Comparison of ENCODE assay signal across 36 cellular contexts in the genomic region with DNA sequence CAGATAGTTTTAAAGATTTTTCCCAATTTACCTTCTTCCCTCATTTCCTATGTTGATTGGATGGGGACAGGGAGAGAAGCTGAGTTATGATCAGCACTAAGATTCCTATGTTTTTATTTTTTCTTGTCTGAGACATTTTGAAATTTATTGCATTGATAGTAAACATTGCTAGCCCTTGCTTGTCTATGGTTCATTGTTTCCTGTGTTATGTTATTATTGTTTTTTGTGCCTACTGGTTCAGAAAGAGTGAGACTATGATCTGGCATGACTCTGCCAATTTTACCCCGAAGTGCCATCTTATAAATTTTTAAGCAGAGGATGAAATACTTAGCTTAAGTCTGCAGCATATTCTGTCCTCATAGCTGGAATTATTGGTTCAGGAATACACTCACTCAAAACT.
"Had no signal": no experiment of that assay in that cellular context is flagged by ENCODE, and none has a peak within 500 bp of the region (broad histone marks: within the 10 kb centered on the region; RNA-seq: fewer than 3 reads in every experiment).

No MANE protein-coding gene starts in this region.

- H3K27ac Mint-ChIP-seq: activated CD4-positive, alpha-beta memory T cell treated with anti-CD3 and anti-CD28 coated beads, Interleukin-2, amount 10 ng/mL, durations not matched to agents 7 days and 5 days; activated CD4-positive, alpha-beta T cell treated with anti-CD3 and anti-CD28 coated beads for 36 hours; activated CD4-positive, alpha-beta T cell treated with anti-CD3 and anti-CD28 coated beads, Interleukin-2, amount 10 ng/mL, durations not matched to agents 24 days and 14 days; activated naive CD4-positive, alpha-beta T cell treated with anti-CD3 and anti-CD28 coated beads for 36 hours; activated naive CD4-positive, alpha-beta T cell treated with anti-CD3 and anti-CD28 coated beads, Interleukin-2, amount 50 U/mL, for 24 hours; activated naive CD8-positive, alpha-beta T cell treated with anti-CD3 and anti-CD28 coated beads for 36 hours; activated naive CD8-positive, alpha-beta T cell treated with anti-CD3 and anti-CD28 coated beads, Interleukin-2, amount 50 U/mL, for 24 hours; activated T-cell treated with anti-CD3 and anti-CD28 coated beads, Interleukin-2, amount 50 U/mL, for 24 hours; activated T-cell treated with anti-CD3 and anti-CD28 coated beads, Interleukin-2, amount 50 U/mL, for 72 hours; activated T-helper 17 cell treated with anti-CD3 and anti-CD28 coated beads, Interleukin-2, amount 50 U/mL, for 72 hours; T-helper 17 cell; T-helper 2 cell treated with Interferon-gamma antibody and Interleukin-4, amounts not matched to agents 5 μg/mL and 100 μg/mL, for 36 hours had no signal

- H3K27ac ChIP-seq: adrenal gland, body of pancreas, cardiac muscle cell, colonic mucosa, esophagus muscularis mucosa, foreskin keratinocyte, gastrocnemius medialis, heart left ventricle had no signal

- H3K36me3 ChIP-seq: adrenal gland, cardiac muscle cell, colonic mucosa, esophagus muscularis mucosa, gastrocnemius medialis, heart left ventricle had no signal

- H3K4me1 ChIP-seq: adrenal gland, body of pancreas, colonic mucosa, esophagus muscularis mucosa, gastrocnemius medialis, heart left ventricle had no signal

- H3K9me3 ChIP-seq: adrenal gland, body of pancreas, colonic mucosa, esophagus muscularis mucosa, gastrocnemius medialis had no signal

- H3K4me3 Mint-ChIP-seq: activated CD4-positive, alpha-beta memory T cell treated with anti-CD3 and anti-CD28 coated beads, Interleukin-2, amount 10 ng/mL, durations not matched to agents 7 days and 5 days; activated CD4-positive, alpha-beta T cell treated with anti-CD3 and anti-CD28 coated beads for 36 hours; activated CD4-positive, alpha-beta T cell treated with anti-CD3 and anti-CD28 coated beads, Interleukin-2, amount 10 ng/mL, durations not matched to agents 24 days and 14 days; activated naive CD4-positive, alpha-beta T cell treated with anti-CD3 and anti-CD28 coated beads for 36 hours; activated naive CD4-positive, alpha-beta T cell treated with anti-CD3 and anti-CD28 coated beads, Interleukin-2, amount 50 U/mL, for 24 hours; activated naive CD8-positive, alpha-beta T cell treated with anti-CD3 and anti-CD28 coated beads for 36 hours; activated naive CD8-positive, alpha-beta T cell treated with anti-CD3 and anti-CD28 coated beads, Interleukin-2, amount 50 U/mL, for 24 hours; activated T-cell treated with anti-CD3 and anti-CD28 coated beads, Interleukin-2, amount 50 U/mL, for 24 hours; activated T-cell treated with anti-CD3 and anti-CD28 coated beads, Interleukin-2, amount 50 U/mL, for 72 hours; activated T-helper 17 cell treated with anti-CD3 and anti-CD28 coated beads, Interleukin-2, amount 50 U/mL, for 72 hours; T-helper 17 cell; T-helper 2 cell treated with Interferon-gamma antibody and Interleukin-4, amounts not matched to agents 5 μg/mL and 100 μg/mL, for 36 hours had no signal

- ATAC-seq: activated CD4-positive, alpha-beta T cell treated with anti-CD3 and anti-CD28 coated beads for 36 hours; activated naive CD8-positive, alpha-beta T cell treated with anti-CD3 and anti-CD28 coated beads, Interleukin-2, amount 50 U/mL, for 24 hours; activated T-cell treated with anti-CD3 and anti-CD28 coated beads, Interleukin-2, amount 50 U/mL, for 72 hours; activated T-helper 17 cell treated with anti-CD3 and anti-CD28 coated beads, Interleukin-2, amount 50 U/mL, for 72 hours; body of pancreas; gastrocnemius medialis; heart left ventricle; T-helper 17 cell had no signal

- H3K4me1 Mint-ChIP-seq: activated CD4-positive, alpha-beta memory T cell treated with anti-CD3 and anti-CD28 coated beads, Interleukin-2, amount 10 ng/mL, durations not matched to agents 7 days and 5 days; activated CD4-positive, alpha-beta T cell treated with anti-CD3 and anti-CD28 coated beads for 36 hours; activated CD4-positive, alpha-beta T cell treated with anti-CD3 and anti-CD28 coated beads, Interleukin-2, amount 10 ng/mL, durations not matched to agents 24 days and 14 days; activated naive CD4-positive, alpha-beta T cell treated with anti-CD3 and anti-CD28 coated beads, Interleukin-2, amount 50 U/mL, for 24 hours; activated naive CD8-positive, alpha-beta T cell treated with anti-CD3 and anti-CD28 coated beads for 36 hours; activated naive CD8-positive, alpha-beta T cell treated with anti-CD3 and anti-CD28 coated beads, Interleukin-2, amount 50 U/mL, for 24 hours; activated T-helper 17 cell treated with anti-CD3 and anti-CD28 coated beads, Interleukin-2, amount 50 U/mL, for 72 hours; T-helper 17 cell had no signal

- FAIRE-seq: endometrium, endothelial cell of umbilical vein had no signal

- H3K4me3 ChIP-seq: adrenal gland, body of pancreas, cardiac muscle cell, colonic mucosa, esophagus muscularis mucosa, gastrocnemius medialis, heart left ventricle had no signal

- H3K9me3 Mint-ChIP-seq: activated CD4-positive, alpha-beta T cell treated with anti-CD3 and anti-CD28 coated beads, Interleukin-2, amount 10 ng/mL, durations not matched to agents 24 days and 14 days; activated naive CD4-positive, alpha-beta T cell treated with anti-CD3 and anti-CD28 coated beads for 36 hours; activated naive CD8-positive, alpha-beta T cell treated with anti-CD3 and anti-CD28 coated beads for 36 hours; activated T-helper 17 cell treated with anti-CD3 and anti-CD28 coated beads, Interleukin-2, amount 50 U/mL, for 72 hours had no signal

- H3K27me3 ChIP-seq: adrenal gland, body of pancreas, cardiac muscle cell, colonic mucosa, esophagus muscularis mucosa, foreskin keratinocyte, gastrocnemius medialis, heart left ventricle had no signal

- H3K36me3 Mint-ChIP-seq: activated naive CD4-positive, alpha-beta T cell treated with anti-CD3 and anti-CD28 coated beads, Interleukin-2, amount 50 U/mL, for 24 hours; activated naive CD8-positive, alpha-beta T cell treated with anti-CD3 and anti-CD28 coated beads for 36 hours had no signal

- H3K27me3 Mint-ChIP-seq: activated CD4-positive, alpha-beta memory T cell treated with anti-CD3 and anti-CD28 coated beads, Interleukin-2, amount 10 ng/mL, durations not matched to agents 7 days and 5 days; activated CD4-positive, alpha-beta T cell treated with anti-CD3 and anti-CD28 coated beads for 36 hours; activated CD4-positive, alpha-beta T cell treated with anti-CD3 and anti-CD28 coated beads, Interleukin-2, amount 10 ng/mL, durations not matched to agents 24 days and 14 days; activated naive CD4-positive, alpha-beta T cell treated with anti-CD3 and anti-CD28 coated beads, Interleukin-2, amount 50 U/mL, for 24 hours; activated naive CD8-positive, alpha-beta T cell treated with anti-CD3 and anti-CD28 coated beads for 36 hours; activated T-cell treated with anti-CD3 and anti-CD28 coated beads, Interleukin-2, amount 50 U/mL, for 24 hours; activated T-helper 17 cell treated with anti-CD3 and anti-CD28 coated beads, Interleukin-2, amount 50 U/mL, for 72 hours; T-helper 17 cell had no signal

- DNase-seq: activated CD4-positive, alpha-beta memory T cell treated with anti-CD3 and anti-CD28 coated beads, Interleukin-2, amount 10 ng/mL, durations not matched to agents 7 days and 5 days; activated CD4-positive, alpha-beta T cell treated with anti-CD3 and anti-CD28 coated beads for 36 hours; activated CD4-positive, alpha-beta T cell treated with anti-CD3 and anti-CD28 coated beads, Interleukin-2, amount 10 ng/mL, durations not matched to agents 24 days and 14 days; activated CD4-positive, CD25-positive, alpha-beta regulatory T cell; activated CD4-positive, CD25-positive, alpha-beta regulatory T cell treated with anti-CD3 and anti-CD28 coated beads, Interleukin-2, amount 50 U/mL, for 72 hours; activated CD8-positive, alpha-beta memory T cell treated with anti-CD3 and anti-CD28 coated beads, Interleukin-2, amount 50 U/mL, for 48 hours; activated effector memory CD4-positive, alpha-beta T cell treated with Interleukin-2 at 50 U/mL for 16 hours; activated naive CD4-positive, alpha-beta T cell treated with anti-CD3 and anti-CD28 coated beads for 36 hours; activated naive CD8-positive, alpha-beta T cell treated with anti-CD3 and anti-CD28 coated beads for 36 hours; activated naive CD8-positive, alpha-beta T cell treated with anti-CD3 and anti-CD28 coated beads, Interleukin-2, amount 50 U/mL, for 24 hours; activated T-cell treated with anti-CD3 and anti-CD28 coated beads for 4 hours; activated T-cell treated with anti-CD3 and anti-CD28 coated beads, Interleukin-2, amount 50 U/mL, for 24 hours; activated T-cell treated with anti-CD3 and anti-CD28 coated beads, Interleukin-2, amount 50 U/mL, for 72 hours; adrenal gland; amygdala; aorta; body of pancreas; central memory CD4-positive, alpha-beta T cell; cerebellar nuclear complex; effector CD8-positive, alpha-beta T cell; erythroblast; gastrocnemius medialis; glutamatergic neuron; heart left ventricle; hypothalamus; T-helper 17 cell; T1000 had no signal
